Comparison of ENCODE assay signal across 9 cellular contexts in the genomic region with DNA sequence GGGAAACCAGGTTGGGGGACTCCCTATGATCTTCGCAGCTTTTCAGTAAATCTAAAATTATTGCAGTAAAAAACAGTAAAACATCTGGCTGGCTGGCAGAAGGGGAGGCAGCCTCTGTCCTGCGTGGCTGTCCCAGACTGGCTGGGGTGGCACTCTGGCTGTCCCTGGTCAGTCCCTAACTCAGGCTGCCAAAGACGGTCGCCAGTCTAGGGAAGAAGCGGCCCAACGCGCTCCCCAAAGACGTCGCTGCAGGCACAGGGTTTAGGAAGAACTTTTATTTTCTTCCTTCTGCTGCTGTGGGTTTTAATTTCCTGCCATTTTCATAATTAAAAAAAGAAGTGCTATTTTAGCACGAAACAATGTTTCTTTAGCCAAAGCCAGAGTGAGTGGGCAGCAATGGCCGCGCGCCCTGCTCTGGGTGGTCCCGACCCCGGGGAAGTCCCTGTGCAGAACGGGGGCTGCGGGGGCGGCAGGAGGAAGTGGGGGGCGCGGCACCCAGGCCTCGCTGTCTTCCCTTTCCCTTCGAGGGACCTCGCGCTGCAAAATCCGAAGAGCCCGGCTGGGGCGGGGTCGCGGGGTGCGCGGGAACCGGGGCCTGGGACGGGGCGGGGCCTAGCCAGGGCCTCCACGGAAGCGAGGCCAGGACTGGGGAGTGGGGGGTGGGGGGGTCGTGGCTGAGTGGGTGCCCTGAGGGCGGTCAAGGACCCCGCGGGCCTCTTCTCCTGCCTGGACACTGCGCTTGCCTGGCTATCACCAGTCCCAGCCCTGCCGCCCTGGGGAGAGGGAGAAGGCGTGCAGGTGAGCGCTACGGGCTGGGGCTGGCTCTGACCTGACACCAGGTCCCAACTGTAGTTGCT. TPM values are rescaled to one million over a fixed set of nuclear protein-coding genes. Genes with fewer than 3 reads are reported as not detected.
DNase-seq lines count a peak whose midpoint lies in the region; ATAC-seq and TF ChIP-seq lines count a peak whose summit lies in the region.
"Had no signal": no experiment of that assay in that cellular context is flagged by ENCODE, and none has a peak within 500 bp of the region (broad histone marks: within the 10 kb centered on the region; RNA-seq: fewer than 3 reads in every experiment).

No MANE protein-coding gene starts in this region.

- 33% methylated on average over 45 of the region's 45 CpGs for WGBS in HUES64

- H3K27ac Mint-ChIP-seq in activated naive CD8-positive, alpha-beta T cell treated with anti-CD3 and anti-CD28 coated beads, Interleukin-2, amount 50 U/mL, for 24 hours, result peak overlapping the region; percentile 67
- H3K27ac Mint-ChIP-seq in mesothelial cell of epicardium (peak overlapping the region; percentile 75), HFFc6 (no peak overlapping the region)

- H3K9me3 ChIP-seq in HUES64 (ENCODE audit: insufficient read depth, low read depth, low read length), result no peaks in the 10 kb centered on the region

- peaks cover 99% of the 10 kb centered on the region for H3K27me3 ChIP-seq in HUES64 (ENCODE audit: insufficient read depth, low read length)
- H3K27me3 ChIP-seq in foreskin keratinocyte, result peaks cover 19% of the 10 kb centered on the region

- H3K4me3 Mint-ChIP-seq in activated naive CD8-positive, alpha-beta T cell treated with anti-CD3 and anti-CD28 coated beads, Interleukin-2, amount 50 U/mL, for 24 hours, result peak overlapping the region; percentile 63
- H3K4me3 Mint-ChIP-seq in mesothelial cell of epicardium (peak overlapping the region; percentile 50), HFFc6 (no peak overlapping the region)

- TF ChIP-seq CTCF in AG09309 (IDR thresholded peaks at IDR 0.05; ENCODE audit: control insufficient read depth, insufficient read depth, low read depth, low read length, missing control alignments) (no peak), mesothelial cell of epicardium (IDR thresholded peaks at IDR 0.05; ENCODE audit: unreplicated experiment) (no peak), HFFc6 (IDR thresholded peaks at IDR 0.05) (no peak), foreskin keratinocyte (conservative IDR thresholded peaks at IDR 0.05) (no peak)

- ATAC-seq in activated naive CD8-positive, alpha-beta T cell treated with anti-CD3 and anti-CD28 coated beads, Interleukin-2, amount 50 U/mL, for 24 hours, result peak; percentile 44
- ATAC-seq in HG03565 (IDR thresholded peaks at IDR 0.05; ENCODE audit: unreplicated experiment), result no peak
- ATAC-seq in foreskin keratinocyte, result no peak
- no peak for ATAC-seq in HG03354 (IDR thresholded peaks at IDR 0.05; ENCODE audit: poor library complexity, severe bottlenecking, unreplicated experiment)

- no peaks in the 10 kb centered on the region for H3K27me3 Mint-ChIP-seq in activated naive CD8-positive, alpha-beta T cell treated with anti-CD3 and anti-CD28 coated beads, Interleukin-2, amount 50 U/mL, for 24 hours
- peaks cover 20% of the 10 kb centered on the region for H3K27me3 Mint-ChIP-seq in mesothelial cell of epicardium (ENCODE audit: low read depth)
- peaks cover 5% of the 10 kb centered on the region for H3K27me3 Mint-ChIP-seq in HFFc6 (ENCODE audit: insufficient read depth)

- H3K4me1 ChIP-seq in HUES64 (ENCODE audit: insufficient read depth, low read length) (peaks cover under 1% of the 10 kb centered on the region; the same call in 1 of the 2 replicates), foreskin keratinocyte (no peaks in the 10 kb centered on the region)

- H3K9ac ChIP-seq in HUES64 (ENCODE audit: low read depth, low read length), result no peak overlapping the region

- H3K4me3 ChIP-seq in AG09309 (ENCODE audit: control insufficient read depth, low read depth, low read length) (peak overlapping the region; percentile 29), HUES64 (ENCODE audit: low read length) (peak overlapping the region; percentile 29)

- H3K27ac ChIP-seq in HUES64 (ENCODE audit: low read depth, low read length) (no peak overlapping the region), foreskin keratinocyte (no peak overlapping the region)

- H3K4me1 Mint-ChIP-seq in activated naive CD8-positive, alpha-beta T cell treated with anti-CD3 and anti-CD28 coated beads, Interleukin-2, amount 50 U/mL, for 24 hours, result peaks cover 25% of the 10 kb centered on the region
- H3K4me1 Mint-ChIP-seq in mesothelial cell of epicardium, result peaks cover 9% of the 10 kb centered on the region
- peaks cover 14% of the 10 kb centered on the region for H3K4me1 Mint-ChIP-seq in HFFc6 (ENCODE audit: low read depth)

- no peaks in the 10 kb centered on the region for H3K9me3 Mint-ChIP-seq in activated naive CD8-positive, alpha-beta T cell treated with anti-CD3 and anti-CD28 coated beads, Interleukin-2, amount 50 U/mL, for 24 hours
- no peaks in the 10 kb centered on the region for H3K9me3 Mint-ChIP-seq in mesothelial cell of epicardium
- no peaks in the 10 kb centered on the region for H3K9me3 Mint-ChIP-seq in HFFc6

- no peaks in the 10 kb centered on the region for H3K36me3 Mint-ChIP-seq in activated naive CD8-positive, alpha-beta T cell treated with anti-CD3 and anti-CD28 coated beads, Interleukin-2, amount 50 U/mL, for 24 hours (ENCODE audit: low read depth)
- H3K36me3 Mint-ChIP-seq in mesothelial cell of epicardium (no peaks in the 10 kb centered on the region), HFFc6 (ENCODE audit: low read depth) (no peaks in the 10 kb centered on the region)

- DNase-seq in AG09309 (ENCODE audit: low read depth) (no peak), mesothelial cell of epicardium (ENCODE audit: low spot score in 2 of 2, unreplicated experiment in 2 of 2) (no peak), HFFc6 (no peak), foreskin keratinocyte (no peak)
- DNase-seq in activated naive CD8-positive, alpha-beta T cell treated with anti-CD3 and anti-CD28 coated beads, Interleukin-2, amount 50 U/mL, for 24 hours, result peak; percentile 46
- DNase-seq: NCI-H510A had no signal

- H3K36me3 ChIP-seq in HUES64 (ENCODE audit: insufficient read depth, low read length), result no peaks in the 10 kb centered on the region

RNA-seq across cellular contexts. Expression of a gene that starts 6.3 kb away (rescaled TPM):
- 21.5 TPM for polyA plus RNA-seq in HUES64 (2013, experiment 1 of 2)
- 21.5 TPM for polyA plus RNA-seq in HUES64 (2013, experiment 2 of 2)
- total RNA-seq in mesothelial cell of epicardium (48.6 to 50.9 TPM (median 48.7 TPM) in 3 replicates), foreskin keratinocyte (54.3 and 61.8 TPM in 2 replicates)
- total RNA-seq in HFFc6 (2021; fragmentation: NEBNext Ultra II Directional; extraction: Animal tissue kit (Norgen Biotek cat#: 25700)), result 10 to 100 TPM; 47.4 to 64.0 (median 53.3) TPM
- 19.5 and 23.5 TPM in 2 replicates for polyA plus RNA-seq in foreskin keratinocyte

RNA-seq across cellular contexts. Expression of a gene that starts 8.9 kb away (rescaled TPM):
- polyA plus RNA-seq in HUES64 (2013, experiment 1 of 2), result 73.3 TPM
- polyA plus RNA-seq in HUES64 (2013, experiment 2 of 2), result 73.7 TPM
- total RNA-seq in mesothelial cell of epicardium (109 to 119 TPM (median 115 TPM) in 3 replicates), foreskin keratinocyte (115 and 132 TPM in 2 replicates)
- total RNA-seq in HFFc6 (2021; fragmentation: NEBNext Ultra II Directional; extraction: Animal tissue kit (Norgen Biotek cat#: 25700)), result 100 to 1,000 TPM in 4 of 6 experiments, 10 to 100 TPM in 2; 65.2 to 121 (median 109) TPM
- 28.5 and 36.8 TPM in 2 replicates for polyA plus RNA-seq in foreskin keratinocyte
